ENCODE assay signal across 20 cellular contexts in the genomic region with DNA sequence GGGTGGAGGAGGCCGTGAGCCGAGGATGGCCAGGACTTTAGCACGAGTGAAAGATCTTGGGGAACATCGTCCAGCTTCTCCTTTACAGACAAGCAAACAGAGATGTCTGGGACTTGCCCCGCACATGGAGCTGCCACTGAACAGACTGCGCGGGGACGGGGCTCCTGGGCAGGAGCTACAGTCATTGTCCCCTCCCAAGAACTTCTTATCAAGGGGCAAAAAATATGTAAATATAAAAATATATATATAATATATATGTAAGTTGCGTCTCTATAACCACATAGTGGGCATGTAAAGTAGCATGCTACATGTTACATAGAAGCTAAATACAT.
"Had no signal": no experiment of that assay in that cellular context is flagged by ENCODE, and none has a peak within 500 bp of the region (broad histone marks: within the 10 kb centered on the region; RNA-seq: fewer than 3 reads in every experiment).

No MANE protein-coding gene starts in this region.

- H3K27ac ChIP-seq: coronary artery, esophagus muscularis mucosa, foreskin keratinocyte, gastroesophageal sphincter, heart right ventricle, left lung had no signal

- H3K9me3 ChIP-seq: esophagus muscularis mucosa, gastroesophageal sphincter, heart right ventricle, left lung had no signal

- H3K4me1 ChIP-seq: esophagus muscularis mucosa, foreskin keratinocyte, gastroesophageal sphincter, heart right ventricle, left lung had no signal

- H3K36me3 ChIP-seq: esophagus muscularis mucosa, gastroesophageal sphincter, heart right ventricle, left lung had no signal

- FAIRE-seq: colon, endothelial cell of umbilical vein, frontal cortex, islet of Langerhans, keratinocyte had no signal

- ATAC-seq: foreskin keratinocyte, gastroesophageal sphincter, heart right ventricle, left cardiac atrium, left lung, left ventricle myocardium superior had no signal

- H3K4me3 ChIP-seq: coronary artery, esophagus muscularis mucosa, gastroesophageal sphincter, heart right ventricle, left lung, lung had no signal

- DNase-seq: dermis blood vessel endothelial cell; effector CD4-positive, alpha-beta T cell; effector memory CD4-positive, alpha-beta T cell; foreskin keratinocyte; heart right ventricle; left cardiac atrium; left ventricle myocardium superior; mammary epithelial cell; mesendoderm; midbrain had no signal

- H3K27me3 ChIP-seq: foreskin keratinocyte had no signal
